In genomic region chr1:37999434-38000232, GRCh38 we compare ENCODE assay signal across 8 cellular contexts. TPM values are rescaled to one million over a fixed set of nuclear protein-coding genes. Genes with fewer than 3 reads are reported as not detected.
DNase-seq lines count a peak whose midpoint lies in the region; ATAC-seq and TF ChIP-seq lines count a peak whose summit lies in the region.

No MANE protein-coding gene starts in this region.

- TF ChIP-seq RAD21 in IMR-90 (IDR thresholded peaks at IDR 0.05; ENCODE audit: low read length) = no peak

- H4K20me1 ChIP-seq in IMR-90 (ENCODE audit: insufficient read depth, low read length) = peaks cover 14% of the 10 kb centered on the region; the same call in 1 of the 2 replicates

- peak overlapping the region; percentile 77 for H3K27ac Mint-ChIP-seq in stimulated activated memory B cell treated with anti-CD40 and anti-IgM and Interleukin-4, amounts not matched to agents 10 μg/mL and 1 μg/mL and 100 μg/mL, for 72 hours

- H3K9me1 ChIP-seq in IMR-90 (ENCODE audit: insufficient read depth, low read length) = peaks cover 30% of the 10 kb centered on the region

- POLR2A ChIA-PET in IMR-90 (lab: Charles Lee; ENCODE audit: unreplicated experiment) = interaction anchor here (0.6 to 1.0 kb wide), 2 partner anchors 13 to 16 kb away, joined by 3 read pairs; no protein-coding TSS in a partner anchor

- H3K56ac ChIP-seq in IMR-90 (ENCODE audit: extremely low read depth, insufficient read depth, low read length) = peak overlapping the region; percentile 93

- dilution Hi-C loops in IMR-90 (cut with HindIII; ENCODE audit: low sequenced_read_pairs, unreplicated experiment) = no loop called here

- no peak for TF ChIP-seq POLR2A in IMR-90 (IDR thresholded peaks at IDR 0.05; ENCODE audit: low read depth, low read length)

- DNase-seq in AG08396 (ENCODE audit: low spot score) (peak; percentile 55), IMR-90 (peak; percentile 66), ascending aorta (ENCODE audit: low spot score in 2 of 2) (peak in 1 of 2 donors; percentile 77), NCI-H1092 treated with DMSO at 0.1 percent for 48 hours (lab: John Stamatoyannopoulos, UW) (no peak)

- intact Hi-C loops in IMR-90 (cut with micrococcal nuclease) (no loop called here), ascending aorta (cut with DNase I) (loop anchor here (5.0 to 10.0 kb wide), 2 partner anchors 192 to 525 kb away; partner anchors contain the start of genes C1orf122, YRDC and ZC3H12A)

- H3K27me3 ChIP-seq in IMR-90 (ENCODE audit: control insufficient read depth, insufficient read depth, low read length) (no peaks in the 10 kb centered on the region), ascending aorta (no peaks in the 10 kb centered on the region), iPS-20b (ENCODE audit: insufficient read depth, low read length) (peaks cover 6% of the 10 kb centered on the region)

- WGBS in IMR-90 (ENCODE audit: extremely low coverage in 2 of 2, insufficient read length in 1 of 2), 2 experiments = 8% methylated on average over 2 of the region's 9 CpGs; no CpG with 5 or more reads in 1 of the 2 experiments

- peak overlapping the region; percentile 81 for H2BK20ac ChIP-seq in IMR-90 (ENCODE audit: low read depth, low read length)

- ATAC-seq in IMR-90 (ENCODE audit: low read depth) (peak; percentile 3), HG03196 (IDR thresholded peaks at IDR 0.05; ENCODE audit: unreplicated experiment) (no peak), HG03571 (IDR thresholded peaks at IDR 0.05; ENCODE audit: unreplicated experiment) (no peak)
- no peak for ATAC-seq in stimulated activated memory B cell treated with anti-CD40 and anti-IgM and Interleukin-4, amounts not matched to agents 10 μg/mL and 1 μg/mL and 100 μg/mL, for 72 hours

- TF ChIP-seq CTCF in IMR-90 (conservative IDR thresholded peaks at IDR 0.05; ENCODE audit: low read depth, low read length) = no peak
- no peak for TF ChIP-seq CTCF in ascending aorta (IDR thresholded peaks at IDR 0.05)

- H3K23ac ChIP-seq in IMR-90 (ENCODE audit: low read depth, low read length) = peak overlapping the region; percentile 91

- peak overlapping the region; percentile 89 for H2AFZ ChIP-seq in IMR-90 (replicated peaks; ENCODE audit: low read length, poor library complexity)

- H2AK5ac ChIP-seq in IMR-90 (ENCODE audit: low read depth, low read length) = peak overlapping the region; percentile 99

- H4K5ac ChIP-seq in IMR-90 (ENCODE audit: low read depth, low read length) = peak overlapping the region; percentile 46

- no peaks in the 10 kb centered on the region for H3K36me3 Mint-ChIP-seq in stimulated activated memory B cell treated with anti-CD40 and anti-IgM and Interleukin-4, amounts not matched to agents 10 μg/mL and 1 μg/mL and 100 μg/mL, for 72 hours

- no peaks in the 10 kb centered on the region for H3K9me3 Mint-ChIP-seq in stimulated activated memory B cell treated with anti-CD40 and anti-IgM and Interleukin-4, amounts not matched to agents 10 μg/mL and 1 μg/mL and 100 μg/mL, for 72 hours

- H3K4ac ChIP-seq in IMR-90 (ENCODE audit: low read depth, low read length) = peak overlapping the region; percentile 98

- H2AK9ac ChIP-seq in IMR-90 (replicated peaks; ENCODE audit: low read depth, low read length, poor library complexity) = peak overlapping the region; percentile 97

- peak overlapping the region; percentile 40 for H3K4me2 ChIP-seq in IMR-90 (ENCODE audit: low read depth, low read length)

- H4K8ac ChIP-seq in IMR-90 (ENCODE audit: low read depth in 2 of 2, low read length in 2 of 2) = peak overlapping the region; percentile 90 to 98

- H3K27ac ChIP-seq in IMR-90 (ENCODE audit: insufficient read depth, low read length) (peak overlapping the region; percentile 89), ascending aorta (peak overlapping the region; percentile 93 to 96), iPS-20b (ENCODE audit: low read length) (peak overlapping the region; percentile 11)

- no TSS peak for BruUV-seq in IMR-90 (replicated peaks; lab: Mats Ljungman, UMichigan)

- H3K27me3 Mint-ChIP-seq in stimulated activated memory B cell treated with anti-CD40 and anti-IgM and Interleukin-4, amounts not matched to agents 10 μg/mL and 1 μg/mL and 100 μg/mL, for 72 hours = peaks cover 15% of the 10 kb centered on the region

- peak overlapping the region; percentile 68 for H3K18ac ChIP-seq in IMR-90 (ENCODE audit: low read depth, low read length)

- peaks cover 33 to 87% of the 10 kb centered on the region in 2 experiments; a peak in 3 of 4 replicates for H3K79me1 ChIP-seq in IMR-90 (ENCODE audit: low read depth in 1 of 2, low read length in 2 of 2)

- peak overlapping the region; percentile 92 for H2BK120ac ChIP-seq in IMR-90 (ENCODE audit: low read depth, low read length)

- H3K36me3 ChIP-seq in IMR-90 (ENCODE audit: control insufficient read depth, insufficient read depth, low read length) = peaks cover 31% of the 10 kb centered on the region
- peaks cover 5 to 17% of the 10 kb centered on the region in 2 donors for H3K36me3 ChIP-seq in ascending aorta
- H3K36me3 ChIP-seq in iPS-20b (ENCODE audit: insufficient read depth, low read depth, low read length) = peaks cover 23% of the 10 kb centered on the region

- peak overlapping the region; percentile 99 for H2BK15ac ChIP-seq in IMR-90 (ENCODE audit: low read depth, low read length)

- no peak overlapping the region for H3K4me3 ChIP-seq in IMR-90 (ENCODE audit: insufficient read depth, low read depth, low read length)
- H3K4me3 ChIP-seq in ascending aorta = peak overlapping the region; percentile 34 to 35
- peak overlapping the region; percentile 44; the same call in 1 of the 2 replicates for H3K4me3 ChIP-seq in iPS-20b (ENCODE audit: low read length)

- no peaks in the 10 kb centered on the region for H3K9me3 ChIP-seq in IMR-90 (ENCODE audit: control insufficient read depth, insufficient read depth, low read length)
- no peaks in the 10 kb centered on the region for H3K9me3 ChIP-seq in ascending aorta
- no peaks in the 10 kb centered on the region for H3K9me3 ChIP-seq in iPS-20b (ENCODE audit: insufficient read depth, low read depth, low read length)

- no peak overlapping the region for H3K4me3 Mint-ChIP-seq in stimulated activated memory B cell treated with anti-CD40 and anti-IgM and Interleukin-4, amounts not matched to agents 10 μg/mL and 1 μg/mL and 100 μg/mL, for 72 hours

- peaks cover 21% of the 10 kb centered on the region for H3K4me1 Mint-ChIP-seq in stimulated activated memory B cell treated with anti-CD40 and anti-IgM and Interleukin-4, amounts not matched to agents 10 μg/mL and 1 μg/mL and 100 μg/mL, for 72 hours

- CTCF ChIA-PET in IMR-90 (lab: Yijun Ruan, JAX) = interaction anchor here (1.3 to 2.1 kb wide), 3 partner anchors 9 to 14 kb away, joined by 4 to 7 read pairs (median 4); no protein-coding TSS in a partner anchor

- peak overlapping the region; percentile 56 for H3K9ac ChIP-seq in IMR-90 (ENCODE audit: low read depth, low read length)
- peak overlapping the region; percentile 71; the same call in 1 of the 2 replicates for H3K9ac ChIP-seq in iPS-20b (ENCODE audit: low read depth, low read length)

- peak overlapping the region; percentile 86 for H3K14ac ChIP-seq in IMR-90 (replicated peaks; ENCODE audit: low read depth, low read length)

- peak overlapping the region; percentile 91 for H2BK5ac ChIP-seq in IMR-90 (ENCODE audit: low read depth, low read length, poor library complexity, severe bottlenecking)

- peak overlapping the region; percentile 99 for H4K91ac ChIP-seq in IMR-90 (ENCODE audit: insufficient read depth, low read depth, low read length)

- peaks cover 43% of the 10 kb centered on the region for H3K4me1 ChIP-seq in IMR-90 (ENCODE audit: control insufficient read depth, insufficient read depth, low read length)
- H3K4me1 ChIP-seq in ascending aorta = peaks cover 29 to 72% of the 10 kb centered on the region in 2 donors
- peaks cover 56% of the 10 kb centered on the region for H3K4me1 ChIP-seq in iPS-20b (ENCODE audit: insufficient read depth, low read length)

- in situ Hi-C loops in IMR-90 (cut with MboI; ENCODE audit: low sequenced_read_pairs) = loop anchor here (25.0 kb wide), 3 partner anchors 412 to 1537 kb away; partner anchors contain the start of genes GNL2, MRPS15 and OSCP1

TF ChIP-seq in IMR-90, 13 proteins besides CTCF, POLR2A, EP300 and RAD21 (continues in another document):
- no peak for TF ChIP-seq MAFK (IDR thresholded peaks at IDR 0.05; ENCODE audit: low read depth, low read length)
- no peak for TF ChIP-seq NFE2L2 (IDR thresholded peaks at IDR 0.05; ENCODE audit: low read depth, low read length)
- TF ChIP-seq RFX5 (IDR thresholded peaks at IDR 0.05; ENCODE audit: low read depth, low read length) = no peak
- TF ChIP-seq MXI1 (IDR thresholded peaks at IDR 0.05; ENCODE audit: borderline replicate concordance, low read depth, low read length) = no peak
- no peak for TF ChIP-seq CHD1 (IDR thresholded peaks at IDR 0.05; ENCODE audit: low read depth, low read length)

RNA-seq across cellular contexts. Expression of gene FHL3, which starts 5.7 kb away (rescaled TPM):
- total RNA-seq in IMR-90 (2012; rRNA removed) = 7.2 and 11.5 TPM in 2 replicates
- 26.0 and 27.1 TPM in 2 replicates for polyA plus RNA-seq in IMR-90 (2012; rRNA removed)
- polyA plus RNA-seq in IMR-90 (2012; cell fraction: cytosol; rRNA removed) = 25.2 and 47.0 TPM in 2 replicates
- 24.2 and 52.9 TPM in 2 replicates for polyA plus RNA-seq in IMR-90 (2012; cell fraction: nucleus; rRNA removed; ENCODE audit: low replicate concordance)
- total RNA-seq in ascending aorta = 60.1 TPM

RNA-seq across cellular contexts. Expression of gene SF3A3, which starts 9.8 kb away (rescaled TPM):
- total RNA-seq in IMR-90 (2012; rRNA removed) (90.0 and 109 TPM in 2 replicates), ascending aorta (20.3 TPM)
- 35.7 and 39.9 TPM in 2 replicates for polyA plus RNA-seq in IMR-90 (2012; rRNA removed)
- 7.2 and 42.6 TPM in 2 replicates for polyA plus RNA-seq in IMR-90 (2012; cell fraction: cytosol; rRNA removed)
- polyA plus RNA-seq in IMR-90 (2012; cell fraction: nucleus; rRNA removed; ENCODE audit: low replicate concordance) = 10.4 and 48.2 TPM in 2 replicates

RNA-seq across cellular contexts. Expression of gene UTP11, which starts 12.9 kb away (rescaled TPM):
- total RNA-seq in IMR-90 (2012; rRNA removed) (27.8 and 58.3 TPM in 2 replicates), ascending aorta (16.5 TPM)
- polyA plus RNA-seq in IMR-90 (2012; rRNA removed) = 19.3 and 22.0 TPM in 2 replicates
- polyA plus RNA-seq in IMR-90 (2012; cell fraction: cytosol; rRNA removed) = 7.2 and 12.9 TPM in 2 replicates
- 2.1 and 14.6 TPM in 2 replicates for polyA plus RNA-seq in IMR-90 (2012; cell fraction: nucleus; rRNA removed; ENCODE audit: low replicate concordance)

RNA-seq across cellular contexts. Expression of gene POU3F1, which starts 47.0 kb away (rescaled TPM):
- total RNA-seq in IMR-90 (2012; rRNA removed) = not detected in 2 replicates
- not detected in 2 replicates for polyA plus RNA-seq in IMR-90 (2012; rRNA removed)
- polyA plus RNA-seq in IMR-90 (2012; cell fraction: cytosol; rRNA removed) = 0.03 TPM in 1 of 2 replicates, not detected in the other
- 0.03 TPM in 1 of 2 replicates, not detected in the other for polyA plus RNA-seq in IMR-90 (2012; cell fraction: nucleus; rRNA removed; ENCODE audit: low replicate concordance)
- total RNA-seq in ascending aorta = not detected

RNA-seq across cellular contexts. Expression of gene INPP5B, which starts 52.8 kb away (rescaled TPM):
- total RNA-seq in IMR-90 (2012; rRNA removed) (17.2 and 20.4 TPM in 2 replicates), ascending aorta (11.7 TPM)
- polyA plus RNA-seq in IMR-90 (2012; rRNA removed) = 8.0 and 9.4 TPM in 2 replicates
- polyA plus RNA-seq in IMR-90 (2012; cell fraction: cytosol; rRNA removed) = 4.2 and 4.5 TPM in 2 replicates
- 11.0 and 21.5 TPM in 2 replicates for polyA plus RNA-seq in IMR-90 (2012; cell fraction: nucleus; rRNA removed; ENCODE audit: low replicate concordance)

Comparison
In these comparisons a context has a peak if more than half of its experiments do, and no peak if none do; other contexts are left out.
1. H3K27ac ChIP-seq: peak in every context shown above with its lines; median percentile 94 in ascending aorta; 89 in IMR-90; 11 in iPS-20b.